ENCODE assay signal across 27 cellular contexts in the genomic region with DNA sequence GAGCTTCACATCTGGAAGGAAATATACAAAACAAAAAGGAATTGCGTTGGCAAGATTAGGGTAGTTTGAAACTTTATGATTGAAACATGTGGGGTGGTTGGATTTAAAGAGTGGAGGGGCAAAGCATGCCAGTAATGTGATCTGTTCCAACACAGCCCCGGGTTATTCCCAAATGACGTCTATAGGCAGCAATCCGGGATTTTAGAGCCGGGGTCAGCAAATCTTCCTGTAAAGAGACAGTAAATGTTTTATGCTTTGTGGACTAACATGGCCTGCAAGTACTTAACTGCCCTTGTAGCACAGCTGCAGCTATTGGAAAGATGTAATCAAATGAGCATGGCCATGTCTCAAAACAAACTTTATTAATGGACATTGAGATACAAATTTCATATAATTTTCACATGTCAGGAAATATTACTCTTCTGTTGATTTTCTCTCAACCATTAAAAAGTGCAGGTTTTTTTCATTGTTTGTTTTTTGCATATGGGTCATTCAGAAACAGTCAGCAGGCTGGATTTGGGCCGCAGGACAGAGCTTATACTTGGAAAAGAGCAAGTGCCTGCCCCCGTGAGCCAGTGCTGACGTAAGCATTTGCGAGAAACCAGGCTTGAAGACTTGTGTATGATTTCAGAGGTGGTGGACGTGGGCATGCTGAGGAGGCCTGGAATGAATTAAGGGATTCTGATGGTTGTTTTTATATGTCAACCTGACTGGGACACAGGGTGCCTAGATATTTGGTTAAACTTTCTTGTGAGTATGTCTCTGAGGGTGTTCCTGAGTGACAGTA.
"Had no signal": no experiment of that assay in that cellular context is flagged by ENCODE, and none has a peak within 500 bp of the region (broad histone marks: within the 10 kb centered on the region; RNA-seq: fewer than 3 reads in every experiment).

No MANE protein-coding gene starts in this region.

- H3K9me3 ChIP-seq: body of pancreas, heart right ventricle, left ventricle myocardium inferior, stomach, tibial nerve had no signal

- H3K4me1 ChIP-seq: body of pancreas, foreskin keratinocyte, left ventricle myocardium inferior, stomach had no signal

- H3K9me3 Mint-ChIP-seq: activated T-cell treated with anti-CD3 and anti-CD28 coated beads, Interleukin-2, amount 50 U/mL, for 72 hours had no signal

- H3K4me3 Mint-ChIP-seq: activated naive CD8-positive, alpha-beta T cell; activated T-cell treated with anti-CD3 and anti-CD28 coated beads, Interleukin-2, amount 50 U/mL, for 72 hours; natural killer cell; stimulated activated naive B cell treated with anti-CD40 and anti-IgM and Interleukin-4, amounts not matched to agents 10 μg/mL and 1 μg/mL and 100 μg/mL, for 72 hours had no signal

- ATAC-seq: activated T-cell treated with anti-CD3 and anti-CD28 coated beads, Interleukin-2, amount 50 U/mL, for 72 hours; body of pancreas; foreskin keratinocyte; natural killer cell; stimulated activated naive B cell treated with anti-CD40 and anti-IgM and Interleukin-4, amounts not matched to agents 10 μg/mL and 1 μg/mL and 100 μg/mL, for 72 hours had no signal

- H3K27ac ChIP-seq: body of pancreas, cardiac muscle cell, coronary artery, dorsolateral prefrontal cortex, foreskin keratinocyte, left ventricle myocardium inferior, stomach, tibial nerve, VCaP had no signal

- H3K36me3 Mint-ChIP-seq: activated naive CD8-positive, alpha-beta T cell; natural killer cell; stimulated activated naive B cell treated with anti-CD40 and anti-IgM and Interleukin-4, amounts not matched to agents 10 μg/mL and 1 μg/mL and 100 μg/mL, for 72 hours had no signal

- H3K4me1 Mint-ChIP-seq: natural killer cell had no signal

- H3K27ac Mint-ChIP-seq: activated naive CD8-positive, alpha-beta T cell; activated T-cell treated with anti-CD3 and anti-CD28 coated beads, Interleukin-2, amount 50 U/mL, for 72 hours; natural killer cell had no signal

- H3K36me3 ChIP-seq: cardiac muscle cell, left ventricle myocardium inferior, stomach, tibial nerve had no signal

- H3K27me3 ChIP-seq: body of pancreas, cardiac muscle cell, foreskin keratinocyte, heart right ventricle, stomach, tibial nerve had no signal

- DNase-seq: activated CD4-positive, alpha-beta T cell treated with anti-CD3 and anti-CD28 coated beads for 4 hours; activated CD4-positive, alpha-beta T cell treated with anti-CD3 and anti-CD28 coated beads, Interleukin-2, amount 50 U/mL, for 4 hours; activated effector memory CD4-positive, alpha-beta T cell treated with Interleukin-2 at 50 U/mL for 16 hours; activated naive CD4-positive, alpha-beta T cell treated with Interleukin-2 at 50 U/mL for 16 hours; activated T-cell treated with anti-CD3 and anti-CD28 coated beads for 4 hours; activated T-cell treated with anti-CD3 and anti-CD28 coated beads, Interleukin-2, amount 50 U/mL, for 72 hours; anterior cingulate cortex; body of pancreas; cerebellar nuclear complex; dorsolateral prefrontal cortex; effector memory CD4-positive, alpha-beta T cell; erythroblast; foreskin keratinocyte; left ventricle myocardium inferior; mesendoderm; natural killer cell; stimulated activated CD4-positive, alpha-beta T cell treated with anti-CD3 and anti-CD28 coated beads, Interleukin-15, amount 100 ng/mL, for 24 hours; stimulated activated CD4-positive, alpha-beta T cell treated with anti-CD3 and anti-CD28 coated beads, Interleukin-2, amount 100 ng/mL, for 24 hours; stimulated activated naive B cell treated with anti-CD40 and anti-IgM and Interleukin-4, amounts not matched to agents 10 μg/mL and 1 μg/mL and 100 μg/mL, for 72 hours; stomach had no signal

- H3K4me3 ChIP-seq: body of pancreas, cardiac muscle cell, coronary artery, dorsolateral prefrontal cortex, heart right ventricle, left ventricle myocardium inferior, lung, stomach, tibial nerve had no signal

- H3K27me3 Mint-ChIP-seq: activated naive CD8-positive, alpha-beta T cell had no signal
